8 cellular contexts compared by ENCODE assay signal in genomic region chr12:131895640-131896079, GRCh38. TPM values are rescaled to one million over a fixed set of nuclear protein-coding genes. Genes with fewer than 3 reads are reported as not detected.
DNase-seq lines count a peak whose midpoint lies in the region; ATAC-seq and TF ChIP-seq lines count a peak whose summit lies in the region.

No MANE protein-coding gene starts in this region.

- no peak overlapping the region for H3K27ac ChIP-seq in iPS DF 6.9 (ENCODE audit: low read length)

- no peaks in the 10 kb centered on the region for H3K36me3 ChIP-seq in iPS DF 6.9 (ENCODE audit: control insufficient read depth, insufficient read depth, low read length)

- peak overlapping the region; percentile 71 for H3K27ac Mint-ChIP-seq in activated CD8-positive, alpha-beta T cell treated with anti-CD3 and anti-CD28 coated beads for 36 hours
- H3K27ac Mint-ChIP-seq in stimulated activated naive B cell treated with anti-CD40 and anti-IgM and Interleukin-4, amounts not matched to agents 10 μg/mL and 1 μg/mL and 100 μg/mL, for 72 hours, result peak overlapping the region; percentile 88

- intact Hi-C loops in activated CD8-positive, alpha-beta T cell treated with anti-CD3 and anti-CD28 coated beads for 36 hours (cut with micrococcal nuclease), result no loop called here

- peaks cover 9% of the 10 kb centered on the region for H3K4me1 Mint-ChIP-seq in activated CD8-positive, alpha-beta T cell treated with anti-CD3 and anti-CD28 coated beads for 36 hours (ENCODE audit: low read depth)
- H3K4me1 Mint-ChIP-seq in stimulated activated naive B cell treated with anti-CD40 and anti-IgM and Interleukin-4, amounts not matched to agents 10 μg/mL and 1 μg/mL and 100 μg/mL, for 72 hours, result peaks cover 12 to 32% of the 10 kb centered on the region in 2 donors

- H3K4me1 ChIP-seq in iPS DF 6.9 (ENCODE audit: control insufficient read depth, insufficient read depth, low read length), result peaks cover 7% of the 10 kb centered on the region

- no peaks in the 10 kb centered on the region for H3K36me3 Mint-ChIP-seq in activated CD8-positive, alpha-beta T cell treated with anti-CD3 and anti-CD28 coated beads for 36 hours (ENCODE audit: low read depth)
- peaks cover 0 to 3% of the 10 kb centered on the region in 2 donors for H3K36me3 Mint-ChIP-seq in stimulated activated naive B cell treated with anti-CD40 and anti-IgM and Interleukin-4, amounts not matched to agents 10 μg/mL and 1 μg/mL and 100 μg/mL, for 72 hours

- no peaks in the 10 kb centered on the region for H3K27me3 Mint-ChIP-seq in activated CD8-positive, alpha-beta T cell treated with anti-CD3 and anti-CD28 coated beads for 36 hours
- H3K27me3 Mint-ChIP-seq in stimulated activated naive B cell treated with anti-CD40 and anti-IgM and Interleukin-4, amounts not matched to agents 10 μg/mL and 1 μg/mL and 100 μg/mL, for 72 hours, result no peaks in the 10 kb centered on the region

- peak; percentile 35 for DNase-seq in activated CD8-positive, alpha-beta T cell treated with anti-CD3 and anti-CD28 coated beads for 36 hours
- DNase-seq in iPS DF 6.9 (ENCODE audit: low read depth, low spot score) (no peak), NCI-H526 (lab: John Stamatoyannopoulos, UW) (no peak), NCI-H1694 (lab: John Stamatoyannopoulos, UW) (no peak)
- no peak for DNase-seq in stimulated activated naive B cell treated with anti-CD40 and anti-IgM and Interleukin-4, amounts not matched to agents 10 μg/mL and 1 μg/mL and 100 μg/mL, for 72 hours

- no peak for TF ChIP-seq CTCF in GM12875 (IDR thresholded peaks at IDR 0.05; ENCODE audit: borderline replicate concordance, insufficient read depth, low read depth, low read length)
- TF ChIP-seq CTCF in activated CD8-positive, alpha-beta T cell treated with anti-CD3 and anti-CD28 coated beads for 36 hours (IDR thresholded peaks at IDR 0.05), result no peak

- WGBS in iPS DF 6.9 (ENCODE audit: insufficient coverage, insufficient read length), result no CpG with 5 or more reads among the region's 12 CpGs

- H3K9me3 Mint-ChIP-seq in activated CD8-positive, alpha-beta T cell treated with anti-CD3 and anti-CD28 coated beads for 36 hours, result no peaks in the 10 kb centered on the region
- H3K9me3 Mint-ChIP-seq in stimulated activated naive B cell treated with anti-CD40 and anti-IgM and Interleukin-4, amounts not matched to agents 10 μg/mL and 1 μg/mL and 100 μg/mL, for 72 hours, result no peaks in the 10 kb centered on the region

- peak overlapping the region; percentile 76 for H3K4me3 ChIP-seq in GM12875 (ENCODE audit: low read depth, low read length)
- H3K4me3 ChIP-seq in iPS DF 6.9 (ENCODE audit: low read length), result peak overlapping the region; percentile 86; the same call in 1 of the 2 replicates

- H3K4me3 Mint-ChIP-seq in activated CD8-positive, alpha-beta T cell treated with anti-CD3 and anti-CD28 coated beads for 36 hours, result peak overlapping the region; percentile 78
- H3K4me3 Mint-ChIP-seq in stimulated activated naive B cell treated with anti-CD40 and anti-IgM and Interleukin-4, amounts not matched to agents 10 μg/mL and 1 μg/mL and 100 μg/mL, for 72 hours, result peak overlapping the region; percentile 85 to 90

- POLR2A ChIA-PET in activated CD8-positive, alpha-beta T cell treated with anti-CD3 and anti-CD28 coated beads for 36 hours (lab: Charles Lee), result interaction anchor here (1.5 kb wide), 1 partner anchor 34 kb away, joined by 7 read pairs; the partner anchor contains the start of gene PUS1

- no peaks in the 10 kb centered on the region for H3K9me3 ChIP-seq in iPS DF 6.9 (ENCODE audit: control insufficient read depth, insufficient read depth, low read length)

- CTCF ChIA-PET in activated CD8-positive, alpha-beta T cell treated with anti-CD3 and anti-CD28 coated beads for 36 hours (lab: Charles Lee), result no interaction called here

- ATAC-seq in HG02938 (IDR thresholded peaks at IDR 0.05; ENCODE audit: unreplicated experiment) (peak; percentile 9), esophagus mucosa (no peak)
- no peak for ATAC-seq in activated CD8-positive, alpha-beta T cell treated with anti-CD3 and anti-CD28 coated beads for 36 hours
- ATAC-seq in stimulated activated naive B cell treated with anti-CD40 and anti-IgM and Interleukin-4, amounts not matched to agents 10 μg/mL and 1 μg/mL and 100 μg/mL, for 72 hours (replicated peaks), result peak; percentile 21 to 34

- no peaks in the 10 kb centered on the region for H3K27me3 ChIP-seq in iPS DF 6.9 (ENCODE audit: control insufficient read depth, insufficient read depth, low read length)

RNA-seq across cellular contexts. Expression of gene ULK1, which starts 1.2 kb away (rescaled TPM):
- total RNA-seq in activated CD8-positive, alpha-beta T cell treated with anti-CD3 and anti-CD28 coated beads for 36 hours, result 10 to 100 TPM; 13.3 to 15.5 TPM
- total RNA-seq in esophagus mucosa, result 12.8 TPM

RNA-seq across cellular contexts. Expression of gene PUS1, which starts 33.4 kb away (rescaled TPM):
- total RNA-seq in activated CD8-positive, alpha-beta T cell treated with anti-CD3 and anti-CD28 coated beads for 36 hours, result 10 to 100 TPM; 68.2 to 71.7 TPM
- total RNA-seq in esophagus mucosa, result 20.5 TPM

RNA-seq across cellular contexts. Expression of gene EP400, which starts 54.1 kb away (rescaled TPM):
- total RNA-seq in activated CD8-positive, alpha-beta T cell treated with anti-CD3 and anti-CD28 coated beads for 36 hours, result 10 to 100 TPM; 45.6 to 46.1 TPM
- total RNA-seq in esophagus mucosa, result 26.1 TPM

Comparison
In these comparisons a context has a peak if more than half of its experiments do, and no peak if none do; other contexts are left out.
1. ATAC-seq: peak in HG02938 (single experiment) and stimulated activated naive B cell treated with anti-CD40 and anti-IgM and Interleukin-4, amounts not matched to agents 10 μg/mL and 1 μg/mL and 100 μg/mL, for 72 hours (2 of 2); none in activated CD8-positive, alpha-beta T cell treated with anti-CD3 and anti-CD28 coated beads for 36 hours (single experiment) and esophagus mucosa (single experiment).